ENCODE assay signal across 25 cellular contexts in the genomic region with DNA sequence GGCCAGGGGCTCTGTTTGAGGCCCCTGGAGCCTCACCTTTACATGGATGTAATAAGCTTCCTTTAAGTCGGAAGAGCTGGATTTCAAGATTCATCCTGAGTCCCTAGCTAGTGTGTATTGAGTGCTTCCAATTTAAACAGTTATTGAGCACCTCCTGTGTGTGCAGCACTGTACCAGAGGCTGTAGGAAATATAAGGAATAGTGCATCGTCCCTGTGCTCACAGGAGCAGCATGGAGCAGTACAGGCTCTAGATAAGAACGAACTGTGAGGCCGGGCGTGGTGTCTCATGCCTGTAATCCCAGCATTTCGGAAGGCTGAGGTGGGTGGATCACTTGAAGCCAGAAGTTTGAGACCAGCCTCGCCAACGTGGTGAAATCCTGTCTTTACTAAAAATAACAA.
A peak's percentile ranks its signal among the peaks of the same experiment; 100 is the strongest.
DNase-seq lines count a peak whose midpoint lies in the region; ATAC-seq, FAIRE-seq and TF ChIP-seq lines count a peak whose summit lies in the region.
"Had no signal": no experiment of that assay in that cellular context is flagged by ENCODE, and none has a peak within 500 bp of the region (broad histone marks: within the 10 kb centered on the region; RNA-seq: fewer than 3 reads in every experiment).

No MANE protein-coding gene starts in this region.

- no peak for TF ChIP-seq EP300 in K562 (IDR thresholded peaks at IDR 0.05; ENCODE audit: low read length)

- WGBS in K562 (ENCODE audit: insufficient coverage, low coverage, missing lambda C conversion rate): 6% methylated on average over 8 of the region's 8 CpGs

- no peak overlapping the region for H3K9ac ChIP-seq in Karpas-422 (ENCODE audit: low read length)
- H3K9ac ChIP-seq in K562 (ENCODE audit: insufficient read depth in 1 of 2, low read depth in 2 of 2, low read length in 2 of 2): no peak overlapping the region
- H3K9ac ChIP-seq in neural progenitor cell: no peak overlapping the region
- H3K9ac ChIP-seq: BLaER1 had no signal

- H3F3A ChIP-seq in neural progenitor cell (ENCODE audit: low read depth): no peaks in the 10 kb centered on the region

- H3K4me3 ChIP-seq in Karpas-422 (ENCODE audit: low read length) (no peak overlapping the region), K562 (no peak overlapping the region), neural progenitor cell (no peak overlapping the region), mucosa of descending colon (no peak overlapping the region)
- H3K4me3 ChIP-seq: BLaER1 had no signal

- H2AFZ ChIP-seq in Karpas-422 (ENCODE audit: low read length) (no peak overlapping the region), K562 (ENCODE audit: low read depth, low read length) (no peak overlapping the region), neural progenitor cell (replicated peaks) (peak overlapping the region; percentile 31)

- no peak for FAIRE-seq in K562 (lab: Jason Lieb, UNC)
- FAIRE-seq: A204.1, D721Med, G401.6, GM12891, GM19239 had no signal

- H3K4me3 Mint-ChIP-seq in neural progenitor cell: no peak overlapping the region
- H3K4me3 Mint-ChIP-seq: CD14-positive monocyte; CD4-positive, alpha-beta memory T cell; CD4-positive, CD25-positive, alpha-beta regulatory T cell; CD8-positive, alpha-beta memory T cell had no signal

- no peaks in the 10 kb centered on the region for H3K9me1 ChIP-seq in K562 (ENCODE audit: control insufficient read depth, insufficient read depth, low read length)

- POLR2A ChIA-PET in K562 (lab: Yijun Ruan, JAX): no interaction called here

- H3K4me1 Mint-ChIP-seq in neural progenitor cell: peaks cover 19% of the 10 kb centered on the region
- H3K4me1 Mint-ChIP-seq: CD14-positive monocyte; CD4-positive, alpha-beta memory T cell; CD4-positive, CD25-positive, alpha-beta regulatory T cell; CD8-positive, alpha-beta memory T cell had no signal

- H3K9me3 Mint-ChIP-seq in neural progenitor cell: no peaks in the 10 kb centered on the region
- H3K9me3 Mint-ChIP-seq: CD14-positive monocyte; CD4-positive, alpha-beta memory T cell; CD4-positive, CD25-positive, alpha-beta regulatory T cell; CD8-positive, alpha-beta memory T cell had no signal

- H3K4me2 ChIP-seq in Karpas-422 (ENCODE audit: low read depth, low read length, poor library complexity, severe bottlenecking) (no peak overlapping the region), K562 (ENCODE audit: insufficient read depth, low read length) (no peak overlapping the region), neural progenitor cell (no peak overlapping the region)
- H3K4me2 ChIP-seq: BLaER1 had no signal

- H3K27ac ChIP-seq in Karpas-422 (ENCODE audit: low read length): 0 out of 2 replicates have a peak overlapping the region, but pooled peaks have one; percentile 2
- no peak overlapping the region for H3K27ac ChIP-seq in K562 (ENCODE audit: extremely low read depth, low read depth, low read length)
- no peak overlapping the region for H3K27ac ChIP-seq in neural progenitor cell
- H3K27ac ChIP-seq: BLaER1 had no signal

- no peaks in the 10 kb centered on the region for H3K36me3 ChIP-seq in Karpas-422 (ENCODE audit: insufficient read depth, low read length)
- no peaks in the 10 kb centered on the region for H3K36me3 ChIP-seq in K562 (ENCODE audit: control insufficient read depth, insufficient read depth, low read length)
- no peaks in the 10 kb centered on the region for H3K36me3 ChIP-seq in neural progenitor cell
- H3K36me3 ChIP-seq in mucosa of descending colon (ENCODE audit: low read depth): no peaks in the 10 kb centered on the region
- H3K36me3 ChIP-seq: BE2C, BLaER1 had no signal

- in situ Hi-C loops in K562 (cut with MboI): no loop called here

- H3K4me1 ChIP-seq in Karpas-422 (ENCODE audit: low read length) (peaks cover 36% of the 10 kb centered on the region), K562 (replicated peaks in 1 of 2; ENCODE audit: control insufficient read depth in 2 of 2, insufficient read depth in 2 of 2, low read length in 2 of 2) (no peaks in the 10 kb centered on the region; a peak in 1 of 5 replicates), neural progenitor cell (no peaks in the 10 kb centered on the region), mucosa of descending colon (ENCODE audit: low read depth) (no peaks in the 10 kb centered on the region)
- H3K4me1 ChIP-seq: BE2C, BLaER1, Caco-2 had no signal

- DNase-seq in Karpas-422 (no peak), K562 (ENCODE audit: extremely low read depth in 1 of 4, low spot score in 3 of 4) (peak in 1 of 4 experiments; percentile 15), neural progenitor cell (ENCODE audit: low spot score) (no peak), islet precursor cell (no peak), mucosa of descending colon (no peak)
- DNase-seq in activated CD8-positive, alpha-beta memory T cell treated with anti-CD3 and anti-CD28 coated beads, Interleukin-2, amount 50 U/mL, for 48 hours: no peak
- DNase-seq: 8988T; ACHN; BE2C; C1 segment of cervical spinal cord; Caco-2; Calu3; CD4-positive, alpha-beta memory T cell; CD4-positive, CD25-positive, alpha-beta regulatory T cell; CD8-positive, alpha-beta memory T cell; DMS79 treated with DMSO at 0.1 percent for 48 hours; GF-D8 had no signal

- peak; percentile 53; the same call in 2 of the 3 replicates for ATAC-seq in K562
- no peak for ATAC-seq in HG03175 (IDR thresholded peaks at IDR 0.05; ENCODE audit: unreplicated experiment)
- ATAC-seq in mucosa of descending colon: no peak

- TF ChIP-seq CTCF in K562 (IDR thresholded peaks at IDR 0.05 in 2 of 3, conservative IDR thresholded peaks at IDR 0.05 in 1 of 3; ENCODE audit: insufficient read depth in 2 of 3, low read depth in 1 of 3, low read length in 3 of 3) (no peak), neural progenitor cell (IDR thresholded peaks at IDR 0.05) (no peak), mucosa of descending colon (IDR thresholded peaks at IDR 0.05) (no peak)

- H3K27me3 ChIP-seq in Karpas-422 (ENCODE audit: low read length) (no peaks in the 10 kb centered on the region), K562 (ENCODE audit: control insufficient read depth in 2 of 2, insufficient read depth in 2 of 2, low read length in 2 of 2) (peaks cover 13 to 28% of the 10 kb centered on the region in 2 experiments; a peak in 4 of 5 replicates), neural progenitor cell (peaks cover 17% of the 10 kb centered on the region)
- H3K27me3 ChIP-seq: BLaER1 had no signal

- no peak for TF ChIP-seq RAD21 in K562 (CRISPR knock-in tag; conservative IDR thresholded peaks at IDR 0.05 in 1 of 2, IDR thresholded peaks at IDR 0.05 in 1 of 2)

- no TSS peak for BruUV-seq in K562 (replicated peaks; lab: Mats Ljungman, UMichigan)

- no peaks in the 10 kb centered on the region for H3K9me3 ChIP-seq in Karpas-422 (ENCODE audit: low read length)
- H3K9me3 ChIP-seq in K562 (replicated peaks; ENCODE audit: control insufficient read depth, insufficient read depth, low read depth, low read length): no peaks in the 10 kb centered on the region
- H3K9me3 ChIP-seq in neural progenitor cell (ENCODE audit: low read depth): no peaks in the 10 kb centered on the region
- no peaks in the 10 kb centered on the region for H3K9me3 ChIP-seq in mucosa of descending colon
- H3K9me3 ChIP-seq: BE2C, BLaER1, Caco-2 had no signal

- H4K20me1 ChIP-seq in Karpas-422 (ENCODE audit: insufficient read depth, low read depth, low read length) (no peaks in the 10 kb centered on the region), K562 (replicated peaks; ENCODE audit: control insufficient read depth, insufficient read depth, low read length) (no peaks in the 10 kb centered on the region), neural progenitor cell (ENCODE audit: low read depth) (no peaks in the 10 kb centered on the region)
- H4K20me1 ChIP-seq: BLaER1 had no signal

- no peaks in the 10 kb centered on the region for H3K27me3 Mint-ChIP-seq in neural progenitor cell (ENCODE audit: insufficient read depth, low read depth)

- intact Hi-C loops in K562 (cut with micrococcal nuclease): no loop called here
- intact Hi-C loops in mucosa of descending colon (cut with DNase I, micrococcal nuclease): loop anchor here in 1 of 2 donors (10.0 kb wide), 1 partner anchor 47 kb away; no protein-coding TSS in a partner anchor

- TF ChIP-seq POLR2A in K562 (conservative IDR thresholded peaks at IDR 0.05): no peak

- H3K9me2 ChIP-seq in Karpas-422 (replicated peaks; ENCODE audit: insufficient read depth, low read length): no peaks in the 10 kb centered on the region

- CTCF ChIA-PET in K562 (lab: Yijun Ruan, JAX; ENCODE audit: low intra/inter-chr PET ratio): no interaction called here

- H3K79me2 ChIP-seq in Karpas-422 (ENCODE audit: low read length) (no peaks in the 10 kb centered on the region), K562 (ENCODE audit: control insufficient read depth, insufficient read depth, low read length) (no peaks in the 10 kb centered on the region), neural progenitor cell (ENCODE audit: low read depth) (no peaks in the 10 kb centered on the region)

- no peak overlapping the region for H3K27ac Mint-ChIP-seq in neural progenitor cell
- H3K27ac Mint-ChIP-seq: CD14-positive monocyte; CD4-positive, alpha-beta memory T cell; CD8-positive, alpha-beta memory T cell had no signal

- no peaks in the 10 kb centered on the region for H3K36me3 Mint-ChIP-seq in neural progenitor cell
- H3K36me3 Mint-ChIP-seq: CD14-positive monocyte; CD4-positive, alpha-beta memory T cell; CD4-positive, CD25-positive, alpha-beta regulatory T cell; CD8-positive, alpha-beta memory T cell had no signal

TF ChIP-seq in K562, 482 proteins besides CTCF, POLR2A, EP300 and RAD21:
- TF ChIP-seq, protein P1, sequence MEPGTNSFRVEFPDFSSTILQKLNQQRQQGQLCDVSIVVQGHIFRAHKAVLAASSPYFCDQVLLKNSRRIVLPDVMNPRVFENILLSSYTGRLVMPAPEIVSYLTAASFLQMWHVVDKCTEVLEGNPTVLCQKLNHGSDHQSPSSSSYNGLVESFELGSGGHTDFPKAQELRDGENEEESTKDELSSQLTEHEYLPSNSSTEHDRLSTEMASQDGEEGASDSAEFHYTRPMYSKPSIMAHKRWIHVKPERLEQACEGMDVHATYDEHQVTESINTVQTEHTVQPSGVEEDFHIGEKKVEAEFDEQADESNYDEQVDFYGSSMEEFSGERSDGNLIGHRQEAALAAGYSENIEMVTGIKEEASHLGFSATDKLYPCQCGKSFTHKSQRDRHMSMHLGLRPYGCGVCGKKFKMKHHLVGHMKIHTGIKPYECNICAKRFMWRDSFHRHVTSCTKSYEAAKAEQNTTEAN (CRISPR knock-in tag; IDR thresholded peaks at IDR 0.05): no peak
- TF ChIP-seq DMBX1 (CRISPR knock-in tag; IDR thresholded peaks at IDR 0.05; ENCODE audit: borderline replicate concordance) (no peak), L3MBTL2 (IDR thresholded peaks at IDR 0.05) (peak; percentile 49)
